In the genomic region with DNA sequence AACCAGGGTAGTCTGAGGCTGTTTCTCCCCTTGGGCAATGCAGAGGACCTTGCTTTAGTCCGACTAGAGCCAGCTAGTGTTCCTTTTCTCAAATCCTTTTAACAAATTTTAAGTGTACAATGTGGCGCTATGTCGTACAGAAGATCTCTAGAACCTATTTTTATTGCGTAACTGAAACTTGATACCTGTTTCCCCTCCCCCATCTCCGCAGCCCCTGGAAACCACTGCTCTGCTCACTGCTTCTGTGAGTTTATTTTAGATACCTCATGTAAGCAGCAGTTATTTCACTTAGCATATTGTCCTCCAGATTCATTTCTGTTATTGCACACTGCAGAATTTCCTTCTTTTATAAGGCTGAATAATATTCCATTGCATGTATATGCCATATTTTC, we compare ENCODE assay signal across 19 cellular contexts.
"Had no signal": no experiment of that assay in that cellular context is flagged by ENCODE, and none has a peak within 500 bp of the region (broad histone marks: within the 10 kb centered on the region; RNA-seq: fewer than 3 reads in every experiment).

No MANE protein-coding gene starts in this region.

- H3K36me3 Mint-ChIP-seq: activated CD8-positive, alpha-beta memory T cell treated with anti-CD3 and anti-CD28 coated beads, Interleukin-2, amount 10 ng/mL, durations not matched to agents 7 days and 5 days; activated naive CD4-positive, alpha-beta T cell treated with anti-CD3 and anti-CD28 coated beads, Interleukin-2, amount 50 U/mL, for 24 hours had no signal

- H3K4me1 Mint-ChIP-seq: activated CD8-positive, alpha-beta memory T cell treated with anti-CD3 and anti-CD28 coated beads, Interleukin-2, amount 10 ng/mL, durations not matched to agents 7 days and 5 days; activated naive CD4-positive, alpha-beta T cell treated with anti-CD3 and anti-CD28 coated beads, Interleukin-2, amount 50 U/mL, for 24 hours had no signal

- H3K27me3 Mint-ChIP-seq: activated CD8-positive, alpha-beta memory T cell treated with anti-CD3 and anti-CD28 coated beads, Interleukin-2, amount 10 ng/mL, durations not matched to agents 7 days and 5 days; activated naive CD4-positive, alpha-beta T cell treated with anti-CD3 and anti-CD28 coated beads, Interleukin-2, amount 50 U/mL, for 24 hours; activated T-cell treated with anti-CD3 and anti-CD28 coated beads, Interleukin-2, amount 50 U/mL, for 24 hours had no signal

- H3K27ac Mint-ChIP-seq: activated CD8-positive, alpha-beta memory T cell treated with anti-CD3 and anti-CD28 coated beads, Interleukin-2, amount 10 ng/mL, durations not matched to agents 7 days and 5 days; activated naive CD4-positive, alpha-beta T cell treated with anti-CD3 and anti-CD28 coated beads, Interleukin-2, amount 50 U/mL, for 24 hours; activated T-cell treated with anti-CD3 and anti-CD28 coated beads, Interleukin-2, amount 50 U/mL, for 24 hours; activated T-helper 1 cell treated with anti-CD3 and anti-CD28 coated beads, Interleukin-12 subunit alpha, Interleukin-12 subunit beta, Interleukin-2, Interleukin-4 antibody, amounts not matched to agents 30 ng/mL and 10 ng/mL and 1 ng/mL, durations not matched to agents 14 hours and 24 hours and 36 hours; T-helper 1 cell treated with Interleukin-12 subunit alpha and Interleukin-12 subunit beta and Interleukin-4 antibody, amounts not matched to agents 30 μg/mL and 1 μg/mL, for 36 hours had no signal

- H3K9me3 Mint-ChIP-seq: activated naive CD4-positive, alpha-beta T cell treated with anti-CD3 and anti-CD28 coated beads, Interleukin-2, amount 50 U/mL, for 24 hours had no signal

- DNase-seq: activated CD4-positive, alpha-beta T cell treated with anti-CD3 and anti-CD28 coated beads for 4 hours; activated CD4-positive, alpha-beta T cell treated with anti-CD3 and anti-CD28 coated beads, Interleukin-2, amount 50 U/mL, for 4 hours; activated CD8-positive, alpha-beta memory T cell treated with anti-CD3 and anti-CD28 coated beads, Interleukin-2, amount 10 ng/mL, durations not matched to agents 7 days and 5 days; activated effector memory CD4-positive, alpha-beta T cell treated with Interleukin-2 at 50 U/mL for 16 hours; activated naive CD4-positive, alpha-beta T cell; activated T-cell treated with anti-CD3 and anti-CD28 coated beads, Interleukin-2, amount 50 U/mL, for 24 hours; aorta; central memory CD4-positive, alpha-beta T cell; KG1; NCI-H1092; NCI-H1930; NCI-H2227 treated with DMSO at 0.1 percent for 48 hours; NCI-H446 treated with DMSO at 0.1 percent for 48 hours; NCI-H526 treated with DMSO at 0.1 percent for 48 hours; PC-3 had no signal

- H3K4me3 Mint-ChIP-seq: activated CD8-positive, alpha-beta memory T cell treated with anti-CD3 and anti-CD28 coated beads, Interleukin-2, amount 10 ng/mL, durations not matched to agents 7 days and 5 days; activated naive CD4-positive, alpha-beta T cell treated with anti-CD3 and anti-CD28 coated beads, Interleukin-2, amount 50 U/mL, for 24 hours; activated T-cell treated with anti-CD3 and anti-CD28 coated beads, Interleukin-2, amount 50 U/mL, for 24 hours; activated T-helper 1 cell treated with anti-CD3 and anti-CD28 coated beads, Interleukin-12 subunit alpha, Interleukin-12 subunit beta, Interleukin-2, Interleukin-4 antibody, amounts not matched to agents 30 ng/mL and 10 ng/mL and 1 ng/mL, durations not matched to agents 14 hours and 24 hours and 36 hours; T-helper 1 cell treated with Interleukin-12 subunit alpha and Interleukin-12 subunit beta and Interleukin-4 antibody, amounts not matched to agents 30 μg/mL and 1 μg/mL, for 36 hours had no signal

- ATAC-seq: activated CD4-positive, CD25-positive, alpha-beta regulatory T cell treated with anti-CD3 and anti-CD28 coated beads, Interleukin-2, amount 50 U/mL, for 24 hours; activated CD8-positive, alpha-beta memory T cell treated with anti-CD3 and anti-CD28 coated beads, Interleukin-2, amount 10 ng/mL, durations not matched to agents 7 days and 5 days; PC-3 had no signal
